Comparison of ENCODE assay signal across 8 cellular contexts in the genomic region with DNA sequence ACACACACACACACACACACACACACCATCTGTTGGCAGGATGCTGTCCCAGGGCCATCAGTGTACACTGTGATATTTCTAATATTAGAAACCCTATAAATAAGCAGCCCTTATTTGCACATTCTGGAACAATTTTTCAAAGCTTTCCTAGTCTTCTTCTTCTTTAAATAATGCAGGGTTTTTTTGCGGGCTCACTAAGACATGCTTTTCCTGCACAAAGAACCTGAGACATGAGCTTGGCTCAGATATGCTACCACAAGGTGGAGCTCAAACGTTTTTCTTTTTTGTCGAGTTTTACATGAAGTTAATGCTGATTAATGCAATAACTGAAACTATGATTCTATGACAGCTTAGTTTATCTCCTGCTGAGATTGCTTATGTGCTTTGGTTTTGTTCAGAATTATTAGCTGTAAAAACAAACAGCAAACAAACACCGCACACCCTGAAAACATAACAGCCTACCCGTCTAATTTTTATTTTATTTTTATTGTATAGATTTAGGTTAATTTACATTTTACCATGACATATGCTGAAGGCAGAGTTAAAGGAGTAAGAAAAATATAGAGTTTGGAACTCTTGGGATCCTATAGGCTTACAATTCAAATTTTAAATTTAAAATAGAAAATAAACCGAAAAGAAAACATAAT.
DNase-seq lines count a peak whose midpoint lies in the region; ATAC-seq, FAIRE-seq and TF ChIP-seq lines count a peak whose summit lies in the region.

No MANE protein-coding gene starts in this region.

- no peak overlapping the region for H3K9ac ChIP-seq in mammary epithelial cell (ENCODE audit: insufficient read depth, low read length)

- CTCF ChIA-PET in mammary epithelial cell (lab: Charles Lee; ENCODE audit: low non-redundant PET) = interaction anchor here (0.6 to 0.7 kb wide), 3 partner anchors 11 to 166 kb away, joined by 3 to 9 read pairs (median 4); no protein-coding TSS in a partner anchor

- no peaks in the 10 kb centered on the region for H3K36me3 ChIP-seq in BE2C
- H3K36me3 ChIP-seq in mammary epithelial cell (ENCODE audit: insufficient read depth, low read length) = no peaks in the 10 kb centered on the region

- ATAC-seq in GM18511 (IDR thresholded peaks at IDR 0.05; ENCODE audit: unreplicated experiment) = peak; percentile 60

- no peak for DNase-seq in BE2C
- DNase-seq in NCI-H2081 (lab: John Stamatoyannopoulos, UW) = peak; percentile 44 to 73
- peak; percentile 49 for DNase-seq in mammary epithelial cell
- peak; percentile 76 for DNase-seq in left kidney (ENCODE audit: low read depth, low spot score)
- DNase-seq in urothelium cell line (ENCODE audit: low spot score) = peak; percentile 46
- no peak for DNase-seq in NK-92 (lab: John Stamatoyannopoulos, UW; ENCODE audit: unreplicated experiment)
- DNase-seq in stimulated activated naive CD4-positive, alpha-beta T cell (lab: John Stamatoyannopoulos, UW) = no peak

- BruUV-seq in mammary epithelial cell (replicated peaks; lab: Mats Ljungman, UMichigan) = no TSS peak

- H3K9me3 ChIP-seq in BE2C = no peaks in the 10 kb centered on the region
- no peaks in the 10 kb centered on the region for H3K9me3 ChIP-seq in mammary epithelial cell (replicated peaks; ENCODE audit: insufficient read depth, low read length)

- no peaks in the 10 kb centered on the region for H3K4me1 ChIP-seq in BE2C
- no peaks in the 10 kb centered on the region for H3K4me1 ChIP-seq in mammary epithelial cell (ENCODE audit: insufficient read depth, low read length)

- WGBS in mammary epithelial cell (ENCODE audit: low coverage, missing lambda C conversion rate) = 47% methylated on average over 6 of the region's 6 CpGs

- dilution Hi-C loops in mammary epithelial cell (cut with HindIII; ENCODE audit: low sequenced_read_pairs) = loop anchor here (5.0 kb wide), 1 partner anchor 325 kb away; no protein-coding TSS in a partner anchor

- FAIRE-seq in urothelium cell line (lab: Jason Lieb, UNC) = no peak

- H3K4me2 ChIP-seq in mammary epithelial cell (ENCODE audit: insufficient read depth, low read depth, low read length) = no peak overlapping the region

- no peaks in the 10 kb centered on the region for H3K27me3 ChIP-seq in BE2C
- H3K27me3 ChIP-seq in mammary epithelial cell (ENCODE audit: insufficient read depth, low read length) = no peaks in the 10 kb centered on the region

- H3K79me2 ChIP-seq in mammary epithelial cell (ENCODE audit: insufficient read depth, low read length) = no peaks in the 10 kb centered on the region

- TF ChIP-seq CTCF in BE2C (IDR thresholded peaks at IDR 0.05; ENCODE audit: low read depth, low read length) = peak; percentile 43
- peak; percentile 59 to 63 for TF ChIP-seq CTCF in mammary epithelial cell (conservative IDR thresholded peaks at IDR 0.05 in 1 of 2, IDR thresholded peaks at IDR 0.05 in 1 of 2; ENCODE audit: extremely low read depth in 1 of 2, insufficient read depth in 1 of 2, low read depth in 1 of 2, low read length in 2 of 2)

- intact Hi-C loops in mammary epithelial cell (cut with micrococcal nuclease) = loop anchor here (1.0 kb wide), 1 partner anchor 225 kb away; no protein-coding TSS in a partner anchor

- no peak overlapping the region for H3K27ac ChIP-seq in mammary epithelial cell (ENCODE audit: insufficient read depth, low read depth, low read length)

- no peaks in the 10 kb centered on the region for H4K20me1 ChIP-seq in mammary epithelial cell (ENCODE audit: insufficient read depth, low read length)

- no peak overlapping the region for H2AFZ ChIP-seq in mammary epithelial cell (ENCODE audit: low read depth, low read length)

- H3K4me3 ChIP-seq in BE2C (ENCODE audit: low read depth, low read length) (no peak overlapping the region), mammary epithelial cell (replicated peaks in 1 of 3; ENCODE audit: insufficient read depth in 1 of 3, low read depth in 2 of 3, low read length in 3 of 3) (no peak overlapping the region)

- in situ Hi-C loops in mammary epithelial cell (cut with MboI; ENCODE audit: low sequenced_read_pairs in 2 of 2) = loop anchor here in 1 of 2 donors (10.0 kb wide), 1 partner anchor 328 kb away; no protein-coding TSS in a partner anchor

Comparison
In these comparisons a context has a peak if more than half of its experiments do, and no peak if none do; other contexts are left out.
1. DNase-seq: peak in NCI-H2081 (2 of 2), mammary epithelial cell (single experiment), left kidney (single experiment) and urothelium cell line (single experiment); none in BE2C (single experiment), NK-92 (single experiment) and stimulated activated naive CD4-positive, alpha-beta T cell (0 of 6).